Comparison of ENCODE assay signal across 15 cellular contexts in the genomic region with DNA sequence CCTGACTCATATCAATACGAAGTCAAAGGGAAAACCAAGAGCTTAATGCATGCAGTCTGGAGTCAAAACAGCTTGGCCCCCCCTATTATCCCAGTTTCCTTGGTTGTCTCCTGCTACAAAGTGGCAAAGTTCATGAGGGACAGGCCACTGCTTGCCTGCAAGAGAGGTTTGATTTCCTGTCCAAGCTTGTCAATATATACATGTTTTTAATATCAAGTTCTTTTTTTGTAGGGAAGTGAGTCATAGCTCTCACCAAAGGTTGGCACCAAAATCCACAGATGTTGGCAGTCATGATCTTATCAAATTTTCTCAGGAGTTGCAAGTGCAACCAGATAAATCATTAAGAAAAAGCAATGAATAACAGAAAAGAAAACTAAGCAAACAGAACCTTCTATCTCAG.
DNase-seq lines count a peak whose midpoint lies in the region; ATAC-seq and TF ChIP-seq lines count a peak whose summit lies in the region.
"Had no signal": no experiment of that assay in that cellular context is flagged by ENCODE, and none has a peak within 500 bp of the region (broad histone marks: within the 10 kb centered on the region; RNA-seq: fewer than 3 reads in every experiment).

No MANE protein-coding gene starts in this region.

- H3K4me3 ChIP-seq in MG63 (no peak overlapping the region), neural progenitor cell (no peak overlapping the region)
- H3K4me3 ChIP-seq: ascending aorta, hepatocyte had no signal

- H3K27me3 Mint-ChIP-seq in natural killer cell (ENCODE audit: low read depth in 2 of 2) = peaks cover 6 to 9% of the 10 kb centered on the region in 2 donors
- no peaks in the 10 kb centered on the region for H3K27me3 Mint-ChIP-seq in neural progenitor cell (ENCODE audit: insufficient read depth, low read depth)

- H3K36me3 Mint-ChIP-seq in natural killer cell (no peaks in the 10 kb centered on the region), neural progenitor cell (no peaks in the 10 kb centered on the region)
- H3K36me3 Mint-ChIP-seq: natural killer cell treated with Interleukin-12 subunit alpha and Interleukin-12 subunit beta and Interleukin-15 and Interleukin-18, amount 100 ng/mL, for 72 hours had no signal

- intact Hi-C loops in natural killer cell (cut with micrococcal nuclease) = no loop called here

- no peak overlapping the region for H2AFZ ChIP-seq in neural progenitor cell (replicated peaks)
- H2AFZ ChIP-seq: hepatocyte had no signal

- H3K9me3 Mint-ChIP-seq in natural killer cell (no peaks in the 10 kb centered on the region), neural progenitor cell (no peaks in the 10 kb centered on the region)
- H3K9me3 Mint-ChIP-seq: natural killer cell treated with Interleukin-12 subunit alpha and Interleukin-12 subunit beta and Interleukin-15 and Interleukin-18, amount 100 ng/mL, for 72 hours; stimulated activated naive CD8-positive, alpha-beta T cell treated with anti-CD3 and anti-CD28 coated beads, Interleukin-15, Interleukin-2, amounts not matched to agents 100 ng/mL and 50 ng/mL, for 24 hours had no signal

- TF ChIP-seq CTCF in natural killer cell (IDR thresholded peaks at IDR 0.05) (no peak), neural progenitor cell (IDR thresholded peaks at IDR 0.05) (no peak)

- H3K4me3 Mint-ChIP-seq in natural killer cell (no peak overlapping the region), neural progenitor cell (no peak overlapping the region)
- H3K4me3 Mint-ChIP-seq: natural killer cell treated with Interleukin-12 subunit alpha and Interleukin-12 subunit beta and Interleukin-15 and Interleukin-18, amount 100 ng/mL, for 72 hours; stimulated activated naive CD8-positive, alpha-beta T cell treated with anti-CD3 and anti-CD28 coated beads, Interleukin-15, Interleukin-2, amounts not matched to agents 100 ng/mL and 50 ng/mL, for 24 hours had no signal

- H3K36me3 ChIP-seq in MG63 (no peaks in the 10 kb centered on the region), neural progenitor cell (no peaks in the 10 kb centered on the region)
- H3K36me3 ChIP-seq: ascending aorta had no signal

- no peak overlapping the region for H3K4me2 ChIP-seq in neural progenitor cell
- H3K4me2 ChIP-seq: hepatocyte had no signal

- no peaks in the 10 kb centered on the region for H3K79me2 ChIP-seq in neural progenitor cell (ENCODE audit: low read depth)

- H3K9me3 ChIP-seq in MG63 = no peaks in the 10 kb centered on the region
- no peaks in the 10 kb centered on the region for H3K9me3 ChIP-seq in neural progenitor cell (ENCODE audit: low read depth)
- H3K9me3 ChIP-seq: ascending aorta had no signal

- H3K27ac Mint-ChIP-seq in natural killer cell (no peak overlapping the region), neural progenitor cell (no peak overlapping the region)
- H3K27ac Mint-ChIP-seq: natural killer cell treated with Interleukin-12 subunit alpha and Interleukin-12 subunit beta and Interleukin-15 and Interleukin-18, amount 100 ng/mL, for 72 hours; stimulated activated naive CD8-positive, alpha-beta T cell treated with anti-CD3 and anti-CD28 coated beads, Interleukin-15, Interleukin-2, amounts not matched to agents 100 ng/mL and 50 ng/mL, for 24 hours had no signal

- no peak overlapping the region for H3K9ac ChIP-seq in neural progenitor cell

- no peaks in the 10 kb centered on the region for H3K4me1 ChIP-seq in neural progenitor cell
- H3K4me1 ChIP-seq: ascending aorta had no signal

- ATAC-seq in natural killer cell = no peak
- ATAC-seq: natural killer cell treated with Interleukin-12 subunit alpha and Interleukin-12 subunit beta and Interleukin-15 and Interleukin-18, amount 100 ng/mL, for 72 hours had no signal

- DNase-seq in DMS 273 (lab: John Stamatoyannopoulos, UW; ENCODE audit: unreplicated experiment) (peak; percentile 60), MG63 (peak; percentile 40), astrocyte of the hippocampus (ENCODE audit: low read depth, low spot score) (peak; percentile 32), mucosa of gallbladder (ENCODE audit: low spot score) (peak; percentile 55), natural killer cell (no peak), AG08395 (ENCODE audit: low spot score) (no peak), neural progenitor cell (ENCODE audit: low spot score) (no peak)
- DNase-seq: activated CD4-positive, alpha-beta T cell treated with anti-CD3 and anti-CD28 coated beads for 4 hours; effector CD4-positive, alpha-beta T cell; GOT3; NCI-H2081 treated with DMSO at 0.1 percent for 48 hours had no signal

- no peaks in the 10 kb centered on the region for H4K20me1 ChIP-seq in neural progenitor cell (ENCODE audit: low read depth)

- H3F3A ChIP-seq in neural progenitor cell (ENCODE audit: low read depth) = no peaks in the 10 kb centered on the region

- H3K4me1 Mint-ChIP-seq in natural killer cell (no peaks in the 10 kb centered on the region), neural progenitor cell (peaks cover 22% of the 10 kb centered on the region)

- peaks cover 3% of the 10 kb centered on the region; the same call in 1 of the 2 replicates for H3K27me3 ChIP-seq in MG63
- H3K27me3 ChIP-seq in neural progenitor cell = no peaks in the 10 kb centered on the region
- H3K27me3 ChIP-seq: ascending aorta, hepatocyte had no signal

- no peak overlapping the region for H3K27ac ChIP-seq in neural progenitor cell
- H3K27ac ChIP-seq: ascending aorta, hepatocyte had no signal

Comparison
In these comparisons a context has a peak if more than half of its experiments do, and no peak if none do; other contexts are left out.
1. DNase-seq: peak in DMS 273 (single experiment), MG63 (single experiment), astrocyte of the hippocampus (single experiment) and mucosa of gallbladder (single experiment); none in natural killer cell (single experiment), AG08395 (single experiment) and neural progenitor cell (single experiment).